In genomic region chr12:108410689-108411088, GRCh38 we compare ENCODE assay signal across 28 cellular contexts.
"Had no signal": no experiment of that assay in that cellular context is flagged by ENCODE, and none has a peak within 500 bp of the region (broad histone marks: within the 10 kb centered on the region; RNA-seq: fewer than 3 reads in every experiment).

No MANE protein-coding gene starts in this region.

- H3K4me1 Mint-ChIP-seq: stimulated activated effector memory CD8-positive, alpha-beta T cell treated with anti-CD3 and anti-CD28 coated beads, Interleukin-12 subunit alpha, Interleukin-12 subunit beta, amount 100 ng/mL, for 72 hours; stimulated activated memory B cell treated with anti-CD40 and anti-IgM and Interleukin-4, amounts not matched to agents 10 μg/mL and 1 μg/mL and 100 μg/mL, for 72 hours; stimulated activated naive B cell treated with anti-CD40 and anti-IgM and Interleukin-4, amounts not matched to agents 10 μg/mL and 1 μg/mL and 100 μg/mL, for 72 hours; stimulated activated naive CD8-positive, alpha-beta T cell treated with anti-CD3 and anti-CD28 coated beads, Interleukin-15, amount 100 ng/mL, for 72 hours had no signal

- ATAC-seq: stimulated activated effector memory CD8-positive, alpha-beta T cell treated with anti-CD3 and anti-CD28 coated beads, Interleukin-12 subunit alpha, Interleukin-12 subunit beta, amount 100 ng/mL, for 72 hours; stimulated activated memory B cell treated with anti-CD40 and anti-IgM and Interleukin-4, amounts not matched to agents 10 μg/mL and 1 μg/mL and 100 μg/mL, for 72 hours; stimulated activated naive B cell treated with anti-CD40 and anti-IgM and Interleukin-4, amounts not matched to agents 10 μg/mL and 1 μg/mL and 100 μg/mL, for 72 hours; stimulated activated naive CD8-positive, alpha-beta T cell treated with anti-CD3 and anti-CD28 coated beads, Interleukin-15, amount 100 ng/mL, for 72 hours; stimulated activated naive CD8-positive, alpha-beta T cell treated with anti-CD3 and anti-CD28 coated beads, Interleukin-15, Interleukin-2, amounts not matched to agents 100 U/mL and 50 U/mL, for 24 hours; upper lobe of right lung had no signal

- H3K27ac Mint-ChIP-seq: stimulated activated effector memory CD8-positive, alpha-beta T cell treated with anti-CD3 and anti-CD28 coated beads, Interleukin-12 subunit alpha, Interleukin-12 subunit beta, amount 100 ng/mL, for 72 hours; stimulated activated memory B cell treated with anti-CD40 and anti-IgM and Interleukin-4, amounts not matched to agents 10 μg/mL and 1 μg/mL and 100 μg/mL, for 72 hours; stimulated activated naive B cell treated with anti-CD40 and anti-IgM and Interleukin-4, amounts not matched to agents 10 μg/mL and 1 μg/mL and 100 μg/mL, for 72 hours; stimulated activated naive CD8-positive, alpha-beta T cell treated with anti-CD3 and anti-CD28 coated beads, Interleukin-15, amount 100 ng/mL, for 72 hours; stimulated activated naive CD8-positive, alpha-beta T cell treated with anti-CD3 and anti-CD28 coated beads, Interleukin-15, Interleukin-2, amounts not matched to agents 100 ng/mL and 50 ng/mL, for 24 hours; type B pancreatic cell had no signal

- H3K27me3 ChIP-seq: suprapubic skin, testis, thyroid gland, tibial artery, tibial nerve, transverse colon, upper lobe of left lung, upper lobe of right lung, uterus, vagina had no signal

- DNase-seq: stimulated activated CD4-positive, alpha-beta T cell treated with anti-CD3 and anti-CD28 coated beads, Interleukin-2, amount 100 ng/mL, for 48 hours; stimulated activated CD4-positive, alpha-beta T cell treated with anti-CD3 and anti-CD28 coated beads, Interleukin-4, amount 100 ng/mL, for 1 hour; stimulated activated CD4-positive, alpha-beta T cell treated with anti-CD3 and anti-CD28 coated beads, Interleukin-4, amount 100 ng/mL, for 24 hours; stimulated activated CD4-positive, alpha-beta T cell treated with anti-CD3 and anti-CD28 coated beads, Interleukin-4, amount 100 ng/mL, for 4 hours; stimulated activated CD8-positive, alpha-beta memory T cell treated with anti-CD3 and anti-CD28 coated beads, Interleukin-4, amount 100 ng/mL, for 48 hours; stimulated activated naive B cell treated with anti-CD40 and anti-IgM and Interleukin-4, amounts not matched to agents 10 μg/mL and 1 μg/mL and 100 μg/mL, for 72 hours; stimulated activated naive CD4-positive, alpha-beta T cell; stimulated activated naive CD4-positive, alpha-beta T cell treated with Interleukin-2 at 50 U/mL for 16 hours; stimulated activated naive CD8-positive, alpha-beta T cell treated with anti-CD3 and anti-CD28 coated beads, Interleukin-15, amount 100 ng/mL, for 72 hours; stimulated activated naive CD8-positive, alpha-beta T cell treated with anti-CD3 and anti-CD28 coated beads, Interleukin-15, Interleukin-2, amounts not matched to agents 100 U/mL and 50 U/mL, for 24 hours; stomach; substantia nigra; testis; thyroid gland; tibial artery; transverse colon; trophoblast cell; upper lobe of left lung; upper lobe of right lung; uterus had no signal

- H3K36me3 Mint-ChIP-seq: stimulated activated effector memory CD8-positive, alpha-beta T cell treated with anti-CD3 and anti-CD28 coated beads, Interleukin-12 subunit alpha, Interleukin-12 subunit beta, amount 100 ng/mL, for 72 hours; stimulated activated memory B cell treated with anti-CD40 and anti-IgM and Interleukin-4, amounts not matched to agents 10 μg/mL and 1 μg/mL and 100 μg/mL, for 72 hours; stimulated activated naive B cell treated with anti-CD40 and anti-IgM and Interleukin-4, amounts not matched to agents 10 μg/mL and 1 μg/mL and 100 μg/mL, for 72 hours; type B pancreatic cell had no signal

- H3K27ac ChIP-seq: stomach, suprapubic skin, testis, thoracic aorta, thyroid gland, tibial artery, tibial nerve, transverse colon, upper lobe of left lung, upper lobe of right lung, uterus, vagina had no signal

- H3K4me3 Mint-ChIP-seq: stimulated activated effector memory CD8-positive, alpha-beta T cell treated with anti-CD3 and anti-CD28 coated beads, Interleukin-12 subunit alpha, Interleukin-12 subunit beta, amount 100 ng/mL, for 72 hours; stimulated activated memory B cell treated with anti-CD40 and anti-IgM and Interleukin-4, amounts not matched to agents 10 μg/mL and 1 μg/mL and 100 μg/mL, for 72 hours; stimulated activated naive B cell treated with anti-CD40 and anti-IgM and Interleukin-4, amounts not matched to agents 10 μg/mL and 1 μg/mL and 100 μg/mL, for 72 hours; stimulated activated naive CD8-positive, alpha-beta T cell treated with anti-CD3 and anti-CD28 coated beads, Interleukin-15, amount 100 ng/mL, for 72 hours; stimulated activated naive CD8-positive, alpha-beta T cell treated with anti-CD3 and anti-CD28 coated beads, Interleukin-15, Interleukin-2, amounts not matched to agents 100 ng/mL and 50 ng/mL, for 24 hours; type B pancreatic cell had no signal

- H3K36me3 ChIP-seq: stomach, suprapubic skin, thoracic aorta, thyroid gland, tibial artery, tibial nerve, transverse colon, upper lobe of left lung, upper lobe of right lung, uterus, vagina had no signal

- H3K9me3 ChIP-seq: suprapubic skin, testis, thoracic aorta, thyroid gland, upper lobe of right lung, uterus, vagina had no signal

- H3K4me1 ChIP-seq: stomach, suprapubic skin, testis, thyroid gland, tibial artery, tibial nerve, transverse colon, upper lobe of left lung, upper lobe of right lung, uterus, vagina had no signal

- H3K27me3 Mint-ChIP-seq: stimulated activated naive CD8-positive, alpha-beta T cell treated with anti-CD3 and anti-CD28 coated beads, Interleukin-15, Interleukin-2, amounts not matched to agents 100 ng/mL and 50 ng/mL, for 24 hours had no signal

- H3K4me3 ChIP-seq: stomach, suprapubic skin, testis, thoracic aorta, thyroid gland, tibial artery, tibial nerve, transverse colon, upper lobe of left lung, upper lobe of right lung, uterus, vagina had no signal
